In genomic region chr5:134115806-134116175, GRCh38 we compare ENCODE assay signal across 9 cellular contexts. TPM values are rescaled to one million over a fixed set of nuclear protein-coding genes. Genes with fewer than 3 reads are reported as not detected.
DNase-seq lines count a peak whose midpoint lies in the region; ATAC-seq, FAIRE-seq and TF ChIP-seq lines count a peak whose summit lies in the region.
"Had no signal": no experiment of that assay in that cellular context is flagged by ENCODE, and none has a peak within 500 bp of the region (broad histone marks: within the 10 kb centered on the region; RNA-seq: fewer than 3 reads in every experiment).

No MANE protein-coding gene starts in this region.

- no peaks in the 10 kb centered on the region for H3K36me3 ChIP-seq in BLaER1
- H3K36me3 ChIP-seq in GM12878 (ENCODE audit: control insufficient read depth in 2 of 2, insufficient read depth in 2 of 2, low read length in 1 of 2) = peaks cover 0 to 3% of the 10 kb centered on the region in 2 experiments; a peak in 1 of 4 replicates

- H3K27ac Mint-ChIP-seq in HFFc6 = no peak overlapping the region
- H3K27ac Mint-ChIP-seq in natural killer cell treated with Interleukin-12 subunit alpha and Interleukin-12 subunit beta and Interleukin-15 and Interleukin-18, amount 100 ng/mL, for 72 hours = no peak overlapping the region

- RAD21 ChIA-PET in GM12878 (lab: Charles Lee; ENCODE audit: unreplicated experiment) = interaction anchor here (1.3 to 10.8 kb wide), 3 partner anchors 11 to 76 kb away, joined by 6 to 123 read pairs (median 90); no protein-coding TSS in a partner anchor

- SMC1A ChIA-PET in GM12878 (lab: Charles Lee; ENCODE audit: uncharacterized antibody, unreplicated experiment) = interaction anchor here (11.4 kb wide), 1 partner anchor 15 kb away, joined by 152 read pairs; no protein-coding TSS in a partner anchor

- H3K27ac ChIP-seq in BLaER1 = no peak overlapping the region
- no peak overlapping the region for H3K27ac ChIP-seq in GM12878 (ENCODE audit: control insufficient read depth, insufficient read depth)

- FAIRE-seq in GM12878 (lab: Jason Lieb, UNC) = no peak

- peaks cover 15% of the 10 kb centered on the region for H3K27me3 Mint-ChIP-seq in HFFc6 (ENCODE audit: insufficient read depth)
- H3K27me3 Mint-ChIP-seq in natural killer cell treated with Interleukin-12 subunit alpha and Interleukin-12 subunit beta and Interleukin-15 and Interleukin-18, amount 100 ng/mL, for 72 hours = peaks cover 0 to 12% of the 10 kb centered on the region in 2 donors

- ATAC-seq in GM12878 = no peak
- ATAC-seq in natural killer cell treated with Interleukin-12 subunit alpha and Interleukin-12 subunit beta and Interleukin-15 and Interleukin-18, amount 100 ng/mL, for 72 hours = no peak
- ATAC-seq in HG02759 (IDR thresholded peaks at IDR 0.05; ENCODE audit: unreplicated experiment) = no peak
- ATAC-seq in HG03280 (IDR thresholded peaks at IDR 0.05; ENCODE audit: unreplicated experiment) = no peak
- ATAC-seq in HG02938 (IDR thresholded peaks at IDR 0.05; ENCODE audit: unreplicated experiment) = no peak

- H3K4me1 Mint-ChIP-seq in HFFc6 (ENCODE audit: low read depth) = peaks cover 8% of the 10 kb centered on the region
- H3K4me1 Mint-ChIP-seq in natural killer cell treated with Interleukin-12 subunit alpha and Interleukin-12 subunit beta and Interleukin-15 and Interleukin-18, amount 100 ng/mL, for 72 hours (ENCODE audit: low read depth in 2 of 2) = peaks cover 18 to 47% of the 10 kb centered on the region in 2 donors

- H3K9me3 ChIP-seq in BLaER1 (no peaks in the 10 kb centered on the region), GM12878 (replicated peaks; ENCODE audit: control insufficient read depth, insufficient read depth, low read length) (no peaks in the 10 kb centered on the region)

- TF ChIP-seq CTCF in HFFc6 (IDR thresholded peaks at IDR 0.05) (no peak), GM12878 (IDR thresholded peaks at IDR 0.05 in 2 of 3, conservative IDR thresholded peaks at IDR 0.05 in 1 of 3; ENCODE audit: control insufficient read depth in 2 of 3, extremely low read depth in 1 of 3, insufficient read depth in 1 of 3, low read depth in 3 of 3, low read length in 3 of 3) (no peak)

- H3K27me3 ChIP-seq in BLaER1 (peaks cover 98% of the 10 kb centered on the region), GM12878 (replicated peaks in 1 of 2; ENCODE audit: control insufficient read depth in 2 of 2, insufficient read depth in 2 of 2, low read length in 1 of 2) (no peaks in the 10 kb centered on the region; a peak in 1 of 4 replicates)

- no peaks in the 10 kb centered on the region for H3K36me3 Mint-ChIP-seq in HFFc6 (ENCODE audit: low read depth)
- no peaks in the 10 kb centered on the region for H3K36me3 Mint-ChIP-seq in natural killer cell treated with Interleukin-12 subunit alpha and Interleukin-12 subunit beta and Interleukin-15 and Interleukin-18, amount 100 ng/mL, for 72 hours

- TF ChIP-seq EP300 in GM12878 (IDR thresholded peaks at IDR 0.05; ENCODE audit: borderline replicate concordance in 1 of 2, control insufficient read depth in 1 of 2, low read depth in 2 of 2, low read length in 2 of 2) = no peak

- CTCF ChIA-PET in GM12878 (lab: Yijun Ruan, JAX) = interaction anchor here (1.2 to 10.7 kb wide), 3 partner anchors 14 to 76 kb away, joined by 11 to 88 read pairs (median 23); no protein-coding TSS in a partner anchor

- H2AFZ ChIP-seq in GM12878 (ENCODE audit: control insufficient read depth, low read depth, low read length) = no peak overlapping the region

- 30% methylated on average over 13 of the region's 13 CpGs for WGBS in GM12878 (ENCODE audit: insufficient coverage, insufficient replicate concordance, low lambda C conversion rate, missing lambda C conversion rate)

- H3K9ac ChIP-seq in BLaER1 = no peak overlapping the region
- peak overlapping the region; percentile 67; the same call in 1 of the 2 replicates for H3K9ac ChIP-seq in GM12878 (ENCODE audit: control insufficient read depth, insufficient read depth, low read length)

- no peak for TF ChIP-seq POLR2A in GM12878 (IDR thresholded peaks at IDR 0.05; ENCODE audit: low read depth, low read length)

- no TSS peak for BruUV-seq in GM12878 (replicated peaks; lab: Mats Ljungman, UMichigan)

- peaks cover 23% of the 10 kb centered on the region for H3K79me2 ChIP-seq in GM12878 (ENCODE audit: control insufficient read depth, insufficient read depth, low read length)

- peaks cover 40% of the 10 kb centered on the region for H3K4me1 ChIP-seq in BLaER1
- H3K4me1 ChIP-seq in GM12878 (ENCODE audit: control insufficient read depth, insufficient read depth, low read length) = peaks cover 30% of the 10 kb centered on the region

- POLR2A ChIA-PET in GM12878 (lab: Charles Lee) = interaction anchor here (1.0 to 11.6 kb wide), 2 partner anchors 16 to 42 kb away, joined by 3 to 291 read pairs; no protein-coding TSS in a partner anchor

- peak overlapping the region; percentile 73 for H3K4me3 ChIP-seq in BLaER1
- peak overlapping the region; percentile 83 for H3K4me3 ChIP-seq in GM12878

- no peak for TF ChIP-seq RAD21 in GM12878 (IDR thresholded peaks at IDR 0.05; ENCODE audit: insufficient read depth, low read depth, low read length)

- DNase-seq in HFFc6 (no peak), GM12878 (ENCODE audit: low read depth, low spot score) (no peak), occipital lobe (lab: John Stamatoyannopoulos, UW) (no peak)
- no peak for DNase-seq in natural killer cell treated with Interleukin-12 subunit alpha and Interleukin-12 subunit beta and Interleukin-15 and Interleukin-18, amount 100 ng/mL, for 72 hours (ENCODE audit: low spot score)
- DNase-seq: NCI-H510A had no signal

- peak overlapping the region; percentile 30; the same call in 1 of the 2 replicates for H3K4me3 Mint-ChIP-seq in HFFc6
- peak overlapping the region; percentile 60 for H3K4me3 Mint-ChIP-seq in natural killer cell treated with Interleukin-12 subunit alpha and Interleukin-12 subunit beta and Interleukin-15 and Interleukin-18, amount 100 ng/mL, for 72 hours

- peak overlapping the region; percentile 100 for H3K4me2 ChIP-seq in BLaER1
- peak overlapping the region; percentile 80 for H3K4me2 ChIP-seq in GM12878 (ENCODE audit: control insufficient read depth, insufficient read depth)

- intact Hi-C loops in GM12878 (cut with micrococcal nuclease; ENCODE audit: unreplicated experiment) = loop anchor here (2.0 kb wide), 1 partner anchor 17 kb away; no protein-coding TSS in a partner anchor

- H4K20me1 ChIP-seq in BLaER1 (peaks cover 82% of the 10 kb centered on the region), GM12878 (ENCODE audit: control insufficient read depth, insufficient read depth) (no peaks in the 10 kb centered on the region)

- no peaks in the 10 kb centered on the region for H3K9me3 Mint-ChIP-seq in HFFc6
- no peaks in the 10 kb centered on the region for H3K9me3 Mint-ChIP-seq in natural killer cell treated with Interleukin-12 subunit alpha and Interleukin-12 subunit beta and Interleukin-15 and Interleukin-18, amount 100 ng/mL, for 72 hours

- in situ Hi-C loops in GM12878 (cut with MboI) = no loop called here

TF ChIP-seq in GM12878, 131 proteins besides CTCF, POLR2A, EP300 and RAD21 (continues in another document):
- TF ChIP-seq FOXK2 (IDR thresholded peaks at IDR 0.05) = no peak
- no peak for TF ChIP-seq MYC (IDR thresholded peaks at IDR 0.05; ENCODE audit: insufficient read depth, insufficient read length, insufficient replicate concordance, low read length, severe bottlenecking)
- no peak for TF ChIP-seq E4F1 (IDR thresholded peaks at IDR 0.05; ENCODE audit: borderline replicate concordance, partially characterized antibody)

RNA-seq across cellular contexts. Expression of gene TCF7, which starts 1.3 kb away (rescaled TPM):
- total RNA-seq in HFFc6 (2021; fragmentation: NEBNext Ultra II Directional; extraction: Animal tissue kit (Norgen Biotek cat#: 25700)) = 1 to 10 TPM in 5 of 6 experiments, under 1 TPM in 1; 0.99 to 3.9 (median 3.2) TPM
- 344 and 364 TPM in 2 replicates for total RNA-seq in GM12878 (2013; cell fraction: nucleolus; rRNA removed)
- total RNA-seq in GM12878 (2014; rRNA removed) (19.6 and 21.6 TPM in 2 replicates), GM12878 (2014; rRNA removed; fragmentation: Illumina TruSeq; extraction: Trizol) (23.3 and 24.0 TPM in 2 replicates), GM12878 (2021) (60.2 and 63.5 TPM in 2 replicates), occipital lobe (not detected)
- polyA plus RNA-seq in GM12878 (2011; ENCODE audit: low read depth) = 26.0 TPM
- polyA plus RNA-seq in GM12878 (2011; rRNA removed) (20.5 and 34.6 TPM in 2 replicates), GM12878 (2014; fragmentation: Illumina TruSeq; extraction: Trizol) (44.1 and 59.3 TPM in 2 replicates), GM12878 (2014; fragmentation: Nextera tagmentation; extraction: Ambion mirVana) (10 to 100 TPM in 1 of 2 experiments, 1 to 10 TPM in 1; 10.0 to 13.2 TPM), GM12878 (2014; rRNA removed) (29.0 and 37.6 TPM in 2 replicates), GM12878 (2016; fragmentation: Nextera tagmentation; extraction: Ambion mirVana) (10 to 100 TPM; 22.7 to 23.2 TPM)
- 27.6 and 32.9 TPM in 2 replicates for polyA plus RNA-seq in GM12878 (2011; cell fraction: cytosol; rRNA removed)
- polyA plus RNA-seq in GM12878 (2011; cell fraction: nucleus; rRNA removed) = 62.1 and 64.0 TPM in 2 replicates
- 52.2 and 55.4 TPM in 2 replicates for polyA plus RNA-seq in GM12878 (2012)
- polyA minus RNA-seq in GM12878 (2011; rRNA and poly(A)+ RNA removed) = 52.8 and 74.5 TPM in 2 replicates
- 25.0 and 25.4 TPM in 2 replicates for polyA minus RNA-seq in GM12878 (2011; cell fraction: cytosol; rRNA and poly(A)+ RNA removed)
- 60.7 and 103 TPM in 2 replicates for polyA minus RNA-seq in GM12878 (2011; cell fraction: nucleus; rRNA and poly(A)+ RNA removed)
- total RNA-seq in natural killer cell treated with Interleukin-12 subunit alpha and Interleukin-12 subunit beta and Interleukin-15 and Interleukin-18, amount 100 ng/mL, for 72 hours = 1 to 10 TPM; 2.6 to 6.1 TPM
